17 cellular contexts compared by ENCODE assay signal in genomic region chr1:232383455-232384074, GRCh38.
"Had no signal": no experiment of that assay in that cellular context is flagged by ENCODE, and none has a peak within 500 bp of the region (broad histone marks: within the 10 kb centered on the region; RNA-seq: fewer than 3 reads in every experiment).

No MANE protein-coding gene starts in this region.

- H3K36me3 Mint-ChIP-seq: activated naive CD8-positive, alpha-beta T cell treated with anti-CD3 and anti-CD28 coated beads, Interleukin-2, amount 10 ng/mL, durations not matched to agents 7 days and 5 days; naive thymus-derived CD8-positive, alpha-beta T cell; stimulated activated naive B cell treated with anti-CD40 and anti-IgM and Interleukin-4, amounts not matched to agents 10 μg/mL and 1 μg/mL and 100 μg/mL, for 72 hours had no signal

- DNase-seq: activated CD4-positive, alpha-beta T cell treated with anti-CD3 and anti-CD28 coated beads, Interleukin-2, amount 10 ng/mL, durations not matched to agents 7 days and 5 days; activated CD4-positive, CD25-positive, alpha-beta regulatory T cell; activated CD8-positive, alpha-beta memory T cell treated with anti-CD3 and anti-CD28 coated beads for 24 hours; activated naive CD4-positive, alpha-beta T cell; activated naive CD8-positive, alpha-beta T cell treated with anti-CD3 and anti-CD28 coated beads, Interleukin-2, amount 10 ng/mL, durations not matched to agents 7 days and 5 days; brain microvascular endothelial cell; cerebellar nuclear complex; effector CD8-positive, alpha-beta T cell; islet precursor cell; left ventricle myocardium inferior; naive thymus-derived CD8-positive, alpha-beta T cell; retina; stimulated activated CD4-positive, alpha-beta T cell treated with anti-CD3 and anti-CD28 coated beads, Interleukin-4, amount 100 ng/mL, for 1 hour; stimulated activated naive B cell treated with anti-CD40 and anti-IgM and Interleukin-4, amounts not matched to agents 10 μg/mL and 1 μg/mL and 100 μg/mL, for 72 hours had no signal

- H3K9me3 ChIP-seq: left ventricle myocardium inferior, tibial nerve, vagina had no signal

- H3K27ac ChIP-seq: brain microvascular endothelial cell, left ventricle myocardium inferior, vagina had no signal

- ATAC-seq: naive thymus-derived CD8-positive, alpha-beta T cell; stimulated activated naive B cell treated with anti-CD40 and anti-IgM and Interleukin-4, amounts not matched to agents 10 μg/mL and 1 μg/mL and 100 μg/mL, for 72 hours had no signal

- H3K4me3 Mint-ChIP-seq: activated CD4-positive, alpha-beta T cell treated with anti-CD3 and anti-CD28 coated beads, Interleukin-2, amount 10 ng/mL, durations not matched to agents 7 days and 5 days; activated naive CD8-positive, alpha-beta T cell treated with anti-CD3 and anti-CD28 coated beads, Interleukin-2, amount 10 ng/mL, durations not matched to agents 7 days and 5 days; naive thymus-derived CD8-positive, alpha-beta T cell; stimulated activated naive B cell treated with anti-CD40 and anti-IgM and Interleukin-4, amounts not matched to agents 10 μg/mL and 1 μg/mL and 100 μg/mL, for 72 hours; T-helper 1 cell treated with Interleukin-12 subunit alpha and Interleukin-12 subunit beta and Interleukin-4 antibody, amounts not matched to agents 30 μg/mL and 1 μg/mL, for 36 hours had no signal

- H3K4me1 Mint-ChIP-seq: activated CD4-positive, alpha-beta T cell treated with anti-CD3 and anti-CD28 coated beads, Interleukin-2, amount 10 ng/mL, durations not matched to agents 7 days and 5 days; activated naive CD8-positive, alpha-beta T cell treated with anti-CD3 and anti-CD28 coated beads, Interleukin-2, amount 10 ng/mL, durations not matched to agents 7 days and 5 days; stimulated activated naive B cell treated with anti-CD40 and anti-IgM and Interleukin-4, amounts not matched to agents 10 μg/mL and 1 μg/mL and 100 μg/mL, for 72 hours had no signal

- H3K4me3 ChIP-seq: left ventricle myocardium inferior, tibial nerve, vagina had no signal

- H3K36me3 ChIP-seq: brain microvascular endothelial cell, left ventricle myocardium inferior, tibial nerve, vagina had no signal

- H3K27me3 Mint-ChIP-seq: activated CD4-positive, alpha-beta T cell treated with anti-CD3 and anti-CD28 coated beads, Interleukin-2, amount 10 ng/mL, durations not matched to agents 7 days and 5 days; stimulated activated naive B cell treated with anti-CD40 and anti-IgM and Interleukin-4, amounts not matched to agents 10 μg/mL and 1 μg/mL and 100 μg/mL, for 72 hours had no signal

- H3K27me3 ChIP-seq: brain microvascular endothelial cell, tibial nerve, vagina had no signal

- H3K9me3 Mint-ChIP-seq: activated CD4-positive, alpha-beta T cell treated with anti-CD3 and anti-CD28 coated beads, Interleukin-2, amount 10 ng/mL, durations not matched to agents 7 days and 5 days; activated naive CD8-positive, alpha-beta T cell treated with anti-CD3 and anti-CD28 coated beads, Interleukin-2, amount 10 ng/mL, durations not matched to agents 7 days and 5 days; naive thymus-derived CD8-positive, alpha-beta T cell; T-helper 1 cell treated with Interleukin-12 subunit alpha and Interleukin-12 subunit beta and Interleukin-4 antibody, amounts not matched to agents 30 μg/mL and 1 μg/mL, for 36 hours had no signal

- H3K27ac Mint-ChIP-seq: activated CD4-positive, alpha-beta T cell treated with anti-CD3 and anti-CD28 coated beads, Interleukin-2, amount 10 ng/mL, durations not matched to agents 7 days and 5 days; activated naive CD8-positive, alpha-beta T cell treated with anti-CD3 and anti-CD28 coated beads, Interleukin-2, amount 10 ng/mL, durations not matched to agents 7 days and 5 days; naive thymus-derived CD8-positive, alpha-beta T cell; stimulated activated naive B cell treated with anti-CD40 and anti-IgM and Interleukin-4, amounts not matched to agents 10 μg/mL and 1 μg/mL and 100 μg/mL, for 72 hours; T-helper 1 cell treated with Interleukin-12 subunit alpha and Interleukin-12 subunit beta and Interleukin-4 antibody, amounts not matched to agents 30 μg/mL and 1 μg/mL, for 36 hours had no signal
